Comparison of ENCODE assay signal across 12 cellular contexts in the genomic region with DNA sequence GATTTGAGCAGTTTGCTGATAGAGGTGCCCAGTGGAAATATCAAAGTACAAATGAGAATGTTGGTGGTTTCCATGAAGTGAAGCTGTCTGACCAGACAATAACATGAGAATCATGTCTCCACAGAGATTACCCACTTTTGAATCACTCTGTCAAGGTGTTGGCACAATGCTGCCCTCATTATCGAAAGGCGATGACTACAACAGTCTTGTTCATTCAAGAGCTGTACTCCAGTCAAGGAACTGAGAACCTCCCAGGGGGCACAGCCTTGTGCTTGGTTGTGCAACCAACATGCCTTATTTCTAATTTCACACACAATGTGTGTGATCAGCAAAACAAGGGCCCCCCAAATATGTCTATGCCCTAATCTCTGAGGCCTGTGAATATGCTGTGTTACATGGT.
"Had no signal": no experiment of that assay in that cellular context is flagged by ENCODE, and none has a peak within 500 bp of the region (broad histone marks: within the 10 kb centered on the region; RNA-seq: fewer than 3 reads in every experiment).

No MANE protein-coding gene starts in this region.

- DNase-seq: activated CD4-positive, alpha-beta T cell treated with anti-CD3 and anti-CD28 coated beads, Interleukin-2, amount 10 ng/mL, durations not matched to agents 7 days and 5 days; activated gamma-delta T cell treated with Interleukin-2 at 50 U/mL for 16 hours; activated naive CD8-positive, alpha-beta T cell treated with anti-CD3 and anti-CD28 coated beads, Interleukin-2, amount 10 ng/mL, durations not matched to agents 7 days and 5 days; activated T-cell treated with anti-CD3 and anti-CD28 coated beads, Interleukin-2, amount 50 U/mL, for 1 hour; anterior cingulate cortex; kidney glomerular epithelial cell; ovary; stimulated activated CD4-positive, alpha-beta T cell treated with anti-CD3 and anti-CD28 coated beads, Interleukin-4, amount 100 ng/mL, for 4 hours; T-helper 1 cell; uterus had no signal

- H3K27ac Mint-ChIP-seq: activated CD4-positive, alpha-beta T cell treated with anti-CD3 and anti-CD28 coated beads, Interleukin-2, amount 10 ng/mL, durations not matched to agents 7 days and 5 days; activated naive CD8-positive, alpha-beta T cell treated with anti-CD3 and anti-CD28 coated beads, Interleukin-2, amount 10 ng/mL, durations not matched to agents 7 days and 5 days had no signal

- H3K9me3 ChIP-seq: ovary, uterus had no signal

- H3K9me3 Mint-ChIP-seq: activated CD4-positive, alpha-beta T cell treated with anti-CD3 and anti-CD28 coated beads, Interleukin-2, amount 10 ng/mL, durations not matched to agents 7 days and 5 days; activated naive CD8-positive, alpha-beta T cell treated with anti-CD3 and anti-CD28 coated beads, Interleukin-2, amount 10 ng/mL, durations not matched to agents 7 days and 5 days; neural crest cell had no signal

- H3K36me3 ChIP-seq: ovary, uterus had no signal

- H3K4me3 Mint-ChIP-seq: activated CD4-positive, alpha-beta T cell treated with anti-CD3 and anti-CD28 coated beads, Interleukin-2, amount 10 ng/mL, durations not matched to agents 7 days and 5 days; activated naive CD8-positive, alpha-beta T cell treated with anti-CD3 and anti-CD28 coated beads, Interleukin-2, amount 10 ng/mL, durations not matched to agents 7 days and 5 days; neural crest cell had no signal

- H3K4me1 Mint-ChIP-seq: activated CD4-positive, alpha-beta T cell treated with anti-CD3 and anti-CD28 coated beads, Interleukin-2, amount 10 ng/mL, durations not matched to agents 7 days and 5 days; activated naive CD8-positive, alpha-beta T cell treated with anti-CD3 and anti-CD28 coated beads, Interleukin-2, amount 10 ng/mL, durations not matched to agents 7 days and 5 days; neural crest cell had no signal

- H3K4me3 ChIP-seq: hepatocyte, ovary, uterus had no signal

- H3K27ac ChIP-seq: ovary, uterus had no signal

- H3K27me3 ChIP-seq: hepatocyte, ovary, uterus had no signal

- H3K4me1 ChIP-seq: uterus had no signal

- H3K36me3 Mint-ChIP-seq: activated naive CD8-positive, alpha-beta T cell treated with anti-CD3 and anti-CD28 coated beads, Interleukin-2, amount 10 ng/mL, durations not matched to agents 7 days and 5 days had no signal

- H3K27me3 Mint-ChIP-seq: activated CD4-positive, alpha-beta T cell treated with anti-CD3 and anti-CD28 coated beads, Interleukin-2, amount 10 ng/mL, durations not matched to agents 7 days and 5 days had no signal
